ENCODE assay signal across 8 cellular contexts in genomic region chr9:122912671-122912963, GRCh38. TPM values are rescaled to one million over a fixed set of nuclear protein-coding genes. Genes with fewer than 3 reads are reported as not detected.
DNase-seq lines count a peak whose midpoint lies in the region; ATAC-seq and TF ChIP-seq lines count a peak whose summit lies in the region.

No MANE protein-coding gene starts in this region.

- H3K4me3 Mint-ChIP-seq in activated T-cell treated with anti-CD3 and anti-CD28 coated beads, Interleukin-2, amount 50 U/mL, for 4 hours, result peak overlapping the region; percentile 100

- DNase-seq in activated T-cell treated with anti-CD3 and anti-CD28 coated beads, Interleukin-2, amount 50 U/mL, for 4 hours, result no peak
- no peak for DNase-seq in activated T-cell treated with anti-CD3 and anti-CD28 coated beads, Interleukin-2, amount 50 U/mL, for 48 hours
- DNase-seq in astrocyte of the cerebellum (ENCODE audit: low read depth) (no peak), right lobe of liver (no peak), tibial artery (no peak), cerebellum (ENCODE audit: low spot score) (no peak)

- peaks cover 26% of the 10 kb centered on the region for H3K4me1 Mint-ChIP-seq in activated T-cell treated with anti-CD3 and anti-CD28 coated beads, Interleukin-2, amount 50 U/mL, for 4 hours (ENCODE audit: low read depth)

- H3K4me1 ChIP-seq in right lobe of liver, result peaks cover 0 to 9% (median 0%) of the 10 kb centered on the region in 4 donors
- peaks cover 0 to 17% (median 16%) of the 10 kb centered on the region in 4 donors for H3K4me1 ChIP-seq in tibial artery

- ATAC-seq in activated T-cell treated with anti-CD3 and anti-CD28 coated beads, Interleukin-2, amount 50 U/mL, for 4 hours, result no peak
- ATAC-seq in right lobe of liver (no peak), GM21390 (IDR thresholded peaks at IDR 0.05; ENCODE audit: unreplicated experiment) (no peak), HG02852 (IDR thresholded peaks at IDR 0.05; ENCODE audit: unreplicated experiment) (no peak)

- H3K36me3 Mint-ChIP-seq in activated T-cell treated with anti-CD3 and anti-CD28 coated beads, Interleukin-2, amount 50 U/mL, for 4 hours (ENCODE audit: insufficient read depth), result peaks cover 26% of the 10 kb centered on the region

- TF ChIP-seq POLR2A in right lobe of liver (IDR thresholded peaks at IDR 0.05), result no peak

- peak overlapping the region; percentile 59 for H3K4me3 ChIP-seq in astrocyte of the cerebellum (ENCODE audit: low read depth, low read length)
- peak overlapping the region; percentile 82 to 90 (median 85) for H3K4me3 ChIP-seq in right lobe of liver
- H3K4me3 ChIP-seq in tibial artery, result peak overlapping the region; percentile 60 to 76

- TF ChIP-seq CTCF in astrocyte of the cerebellum (IDR thresholded peaks at IDR 0.05; ENCODE audit: low read depth, low read length, missing control alignments) (no peak), right lobe of liver (IDR thresholded peaks at IDR 0.05) (no peak), tibial artery (IDR thresholded peaks at IDR 0.05) (no peak)

- peak overlapping the region in 2 of 3 donors; percentile 53 to 70 for H3K27ac ChIP-seq in right lobe of liver
- peak overlapping the region; percentile 70 to 73 for H3K27ac ChIP-seq in tibial artery

- no peaks in the 10 kb centered on the region for H3K27me3 Mint-ChIP-seq in activated T-cell treated with anti-CD3 and anti-CD28 coated beads, Interleukin-2, amount 50 U/mL, for 4 hours (ENCODE audit: low read depth)

- WGBS in right lobe of liver (ENCODE audit: insufficient coverage, low coverage, low lambda C conversion rate, missing lambda C conversion rate), result 1% methylated on average over 9 of the region's 9 CpGs

- H3K36me3 ChIP-seq in right lobe of liver (peaks cover 0 to 10% (median 0%) of the 10 kb centered on the region in 4 donors), tibial artery (peaks cover 12 to 22% (median 18%) of the 10 kb centered on the region in 3 donors)

- H3K9me3 Mint-ChIP-seq in activated T-cell treated with anti-CD3 and anti-CD28 coated beads, Interleukin-2, amount 50 U/mL, for 4 hours, result no peaks in the 10 kb centered on the region

- intact Hi-C loops in right lobe of liver (cut with DNase I), result no loop called here
- intact Hi-C loops in tibial artery (cut with DNase I; ENCODE audit: low total_unique reads), result no loop called here

- H3K9me3 ChIP-seq in right lobe of liver, result no peaks in the 10 kb centered on the region
- H3K9me3 ChIP-seq in tibial artery, result no peaks in the 10 kb centered on the region

- no peaks in the 10 kb centered on the region for H3K27me3 ChIP-seq in right lobe of liver
- no peaks in the 10 kb centered on the region for H3K27me3 ChIP-seq in tibial artery

- in situ Hi-C loops in astrocyte of the cerebellum (cut with HindIII; ENCODE audit: low sequenced_read_pairs), result no loop called here

RNA-seq across cellular contexts. Expression of gene ZBTB6, which starts 0.5 kb away (rescaled TPM):
- total RNA-seq in activated T-cell treated with anti-CD3 and anti-CD28 coated beads, Interleukin-2, amount 50 U/mL, for 4 hours, result 1 to 10 TPM; 6.3 to 7.2 (median 6.5) TPM
- 1 to 10 TPM; 2.2 to 4.3 (median 2.7) TPM for total RNA-seq in right lobe of liver
- total RNA-seq in cerebellum, result 35.9 TPM

RNA-seq across cellular contexts. Expression of gene RC3H2, which starts 7.5 kb away (rescaled TPM):
- total RNA-seq in activated T-cell treated with anti-CD3 and anti-CD28 coated beads, Interleukin-2, amount 50 U/mL, for 4 hours, result 10 to 100 TPM; 27.3 to 31.1 (median 28.4) TPM
- total RNA-seq in right lobe of liver, result 10 to 100 TPM; 14.1 to 20.7 (median 19.4) TPM
- 84.9 TPM for total RNA-seq in cerebellum

RNA-seq across cellular contexts. Expression of gene ZBTB26, which starts 18.7 kb away (rescaled TPM):
- total RNA-seq in activated T-cell treated with anti-CD3 and anti-CD28 coated beads, Interleukin-2, amount 50 U/mL, for 4 hours, result 1 to 10 TPM; 2.9 to 3.5 (median 3.2) TPM
- 1 to 10 TPM; 1.2 to 2.3 (median 1.4) TPM for total RNA-seq in right lobe of liver
- 10.3 TPM for total RNA-seq in cerebellum

RNA-seq across cellular contexts. Expression of gene RABGAP1, which starts 28.2 kb away (rescaled TPM):
- 10 to 100 TPM; 14.3 to 17.1 (median 16.7) TPM for total RNA-seq in activated T-cell treated with anti-CD3 and anti-CD28 coated beads, Interleukin-2, amount 50 U/mL, for 4 hours
- 10 to 100 TPM; 11.4 to 15.4 (median 13.5) TPM for total RNA-seq in right lobe of liver
- 94.6 TPM for total RNA-seq in cerebellum
